In the genomic region with DNA sequence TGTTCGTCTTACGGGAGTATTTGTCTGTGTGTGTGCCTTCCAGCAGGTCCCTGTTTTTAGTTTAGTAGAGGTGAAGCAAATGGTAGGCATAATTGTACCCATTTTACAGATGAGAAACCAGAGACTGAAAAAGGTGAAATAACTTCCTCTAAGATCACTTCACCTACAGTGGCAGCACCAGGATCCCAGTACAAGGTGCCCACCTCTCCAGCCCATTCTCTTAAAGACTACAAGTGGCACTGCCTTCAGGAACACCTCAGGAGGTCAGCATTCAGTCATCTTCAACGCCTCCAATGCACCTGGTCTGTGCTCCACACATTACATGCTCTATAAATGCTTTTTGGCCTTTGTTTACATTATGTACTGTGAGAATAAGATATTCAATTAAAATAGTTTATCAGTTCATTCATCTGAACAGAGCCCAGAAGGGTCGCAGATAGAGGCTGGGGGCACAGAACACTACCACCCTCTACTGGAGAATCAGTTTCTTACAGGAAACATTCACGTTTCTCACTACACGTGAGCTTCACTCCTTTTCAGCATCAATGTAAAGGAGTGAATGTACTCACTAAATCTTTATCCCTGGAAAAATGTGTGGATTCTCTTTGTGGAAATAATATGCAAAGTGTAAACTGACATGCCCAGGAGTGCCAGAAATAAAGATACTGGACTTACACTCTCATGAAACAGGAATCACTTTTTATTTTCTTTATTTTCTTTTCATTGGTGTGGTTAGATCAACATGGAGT, we compare ENCODE assay signal across 3 cellular contexts.
TF ChIP-seq lines count a peak whose summit lies in the region.

No MANE protein-coding gene starts in this region.

TF ChIP-seq in IMR-90, 13 proteins besides CTCF, POLR2A, EP300 and RAD21:
- TF ChIP-seq SMC3 (IDR thresholded peaks at IDR 0.05; ENCODE audit: low read depth, low read length) (peak; percentile 89), MXI1 (IDR thresholded peaks at IDR 0.05; ENCODE audit: borderline replicate concordance, low read depth, low read length) (no peak), BHLHE40 (IDR thresholded peaks at IDR 0.05; ENCODE audit: low read depth, low read length) (peak; percentile 80)
TF ChIP-seq in IMR-90: peak in this region for 2.

TF ChIP-seq in K562, 482 proteins besides CTCF, POLR2A, EP300 and RAD21:
- no peak for TF ChIP-seq RBFOX2 (IDR thresholded peaks at IDR 0.05; ENCODE audit: low read depth, low read length)
- TF ChIP-seq THRB (CRISPR knock-in tag; conservative IDR thresholded peaks at IDR 0.05) = no peak
- TF ChIP-seq RBM25 (IDR thresholded peaks at IDR 0.05; ENCODE audit: low read depth, low read length, severe bottlenecking) = peak; percentile 55
- no peak for TF ChIP-seq MECOM (CRISPR knock-in tag; IDR thresholded peaks at IDR 0.05)
- TF ChIP-seq MEIS2 (IDR thresholded peaks at IDR 0.05; ENCODE audit: partially characterized antibody) = no peak

TF ChIP-seq in liver, 16 proteins besides CTCF, POLR2A, EP300 and RAD21:
- TF ChIP-seq, protein P1, sequence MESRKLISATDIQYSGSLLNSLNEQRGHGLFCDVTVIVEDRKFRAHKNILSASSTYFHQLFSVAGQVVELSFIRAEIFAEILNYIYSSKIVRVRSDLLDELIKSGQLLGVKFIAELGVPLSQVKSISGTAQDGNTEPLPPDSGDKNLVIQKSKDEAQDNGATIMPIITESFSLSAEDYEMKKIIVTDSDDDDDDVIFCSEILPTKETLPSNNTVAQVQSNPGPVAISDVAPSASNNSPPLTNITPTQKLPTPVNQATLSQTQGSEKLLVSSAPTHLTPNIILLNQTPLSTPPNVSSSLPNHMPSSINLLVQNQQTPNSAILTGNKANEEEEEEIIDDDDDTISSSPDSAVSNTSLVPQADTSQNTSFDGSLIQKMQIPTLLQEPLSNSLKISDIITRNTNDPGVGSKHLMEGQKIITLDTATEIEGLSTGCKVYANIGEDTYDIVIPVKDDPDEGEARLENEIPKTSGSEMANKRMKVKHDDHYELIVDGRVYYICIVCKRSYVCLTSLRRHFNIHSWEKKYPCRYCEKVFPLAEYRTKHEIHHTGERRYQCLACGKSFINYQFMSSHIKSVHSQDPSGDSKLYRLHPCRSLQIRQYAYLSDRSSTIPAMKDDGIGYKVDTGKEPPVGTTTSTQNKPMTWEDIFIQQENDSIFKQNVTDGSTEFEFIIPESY (IDR thresholded peaks at IDR 0.05) = no peak
- TF ChIP-seq, protein P2, sequence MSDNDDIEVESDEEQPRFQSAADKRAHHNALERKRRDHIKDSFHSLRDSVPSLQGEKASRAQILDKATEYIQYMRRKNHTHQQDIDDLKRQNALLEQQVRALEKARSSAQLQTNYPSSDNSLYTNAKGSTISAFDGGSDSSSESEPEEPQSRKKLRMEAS (IDR thresholded peaks at IDR 0.05) = no peak
- TF ChIP-seq EGR1 (IDR thresholded peaks at IDR 0.05; ENCODE audit: low read depth in 2 of 2) = no peak
- no peak for TF ChIP-seq YY1 (IDR thresholded peaks at IDR 0.05)
- no peak for TF ChIP-seq TAF1 (conservative IDR thresholded peaks at IDR 0.05)
- TF ChIP-seq NR2F2 (IDR thresholded peaks at IDR 0.05) = no peak
- TF ChIP-seq SP1 (IDR thresholded peaks at IDR 0.05) = no peak
- TF ChIP-seq GABPA (IDR thresholded peaks at IDR 0.05 in 1 of 2, conservative IDR thresholded peaks at IDR 0.05 in 1 of 2) = no peak
- no peak for TF ChIP-seq HNF4G (IDR thresholded peaks at IDR 0.05)
- no peak for TF ChIP-seq FOXA2 (IDR thresholded peaks at IDR 0.05)
- no peak for TF ChIP-seq REST (IDR thresholded peaks at IDR 0.05)
- TF ChIP-seq FOXA1 (IDR thresholded peaks at IDR 0.05) = no peak
- no peak for TF ChIP-seq HNF4A (conservative IDR thresholded peaks at IDR 0.05)
- no peak for TF ChIP-seq JUND (IDR thresholded peaks at IDR 0.05)
- no peak for TF ChIP-seq ATF3 (IDR thresholded peaks at IDR 0.05)
- TF ChIP-seq RXRA (IDR thresholded peaks at IDR 0.05) = no peak
TF ChIP-seq in liver: peak in this region for 0.
